8 cellular contexts compared by ENCODE assay signal in genomic region chr3:107429330-107430181, GRCh38.
DNase-seq lines count a peak whose midpoint lies in the region; TF ChIP-seq lines count a peak whose summit lies in the region.

No MANE protein-coding gene starts in this region.

- peak overlapping the region; percentile 96 for H3K27ac ChIP-seq in rectal smooth muscle tissue (ENCODE audit: low read depth, low read length)

- H3K36me3 Mint-ChIP-seq in T-helper 1 cell treated with Interleukin-12 subunit alpha and Interleukin-12 subunit beta and Interleukin-4 antibody, amounts not matched to agents 30 μg/mL and 1 μg/mL, for 36 hours (ENCODE audit: low read depth) = no peaks in the 10 kb centered on the region

- H3K36me3 ChIP-seq in HAP-1 (replicated peaks) (no peaks in the 10 kb centered on the region), rectal smooth muscle tissue (ENCODE audit: control insufficient read depth, insufficient read depth, low read length) (no peaks in the 10 kb centered on the region)

- peaks cover 11% of the 10 kb centered on the region for H3K4me1 Mint-ChIP-seq in T-helper 1 cell treated with Interleukin-12 subunit alpha and Interleukin-12 subunit beta and Interleukin-4 antibody, amounts not matched to agents 30 μg/mL and 1 μg/mL, for 36 hours (ENCODE audit: low read depth)

- H3K27me3 ChIP-seq in HAP-1 (ENCODE audit: low read depth) = no peaks in the 10 kb centered on the region
- no peaks in the 10 kb centered on the region for H3K27me3 ChIP-seq in rectal smooth muscle tissue (ENCODE audit: control insufficient read depth, insufficient read depth, low read length)

- H3K4me1 ChIP-seq in HAP-1 (peaks cover 22% of the 10 kb centered on the region), rectal smooth muscle tissue (ENCODE audit: control insufficient read depth, insufficient read depth, low read length) (peaks cover 4% of the 10 kb centered on the region)

- H3K4me3 Mint-ChIP-seq in T-helper 1 cell treated with Interleukin-12 subunit alpha and Interleukin-12 subunit beta and Interleukin-4 antibody, amounts not matched to agents 30 μg/mL and 1 μg/mL, for 36 hours = peak overlapping the region; percentile 84

- H3K27ac Mint-ChIP-seq in T-helper 1 cell treated with Interleukin-12 subunit alpha and Interleukin-12 subunit beta and Interleukin-4 antibody, amounts not matched to agents 30 μg/mL and 1 μg/mL, for 36 hours = peak overlapping the region; percentile 26

- TF ChIP-seq CTCF in GM12864 (IDR thresholded peaks at IDR 0.05; ENCODE audit: low read depth, low read length, missing control alignments) (peak; percentile 84), LNCaP clone FGC (IDR thresholded peaks at IDR 0.05; ENCODE audit: control insufficient read depth, extremely low read depth, insufficient read depth) (peak; percentile 66)

- H3K9me3 ChIP-seq in HAP-1 = no peaks in the 10 kb centered on the region

- peaks cover 70% of the 10 kb centered on the region for H3K27me3 Mint-ChIP-seq in T-helper 1 cell treated with Interleukin-12 subunit alpha and Interleukin-12 subunit beta and Interleukin-4 antibody, amounts not matched to agents 30 μg/mL and 1 μg/mL, for 36 hours (ENCODE audit: low read depth)

- in situ Hi-C loops in HAP-1 (cut with MboI; ENCODE audit: low sequenced_read_pairs) = no loop called here

- no peaks in the 10 kb centered on the region for H3K9me3 Mint-ChIP-seq in T-helper 1 cell treated with Interleukin-12 subunit alpha and Interleukin-12 subunit beta and Interleukin-4 antibody, amounts not matched to agents 30 μg/mL and 1 μg/mL, for 36 hours

- H3K9ac ChIP-seq in rectal smooth muscle tissue (ENCODE audit: low read length) = peak overlapping the region; percentile 14

- H3K4me3 ChIP-seq in GM12864 (ENCODE audit: low read depth, low read length) = no peak overlapping the region
- H3K4me3 ChIP-seq in HAP-1 = no peak overlapping the region
- H3K4me3 ChIP-seq in LNCaP clone FGC (ENCODE audit: low read depth, low read length) = no peak overlapping the region
- H3K4me3 ChIP-seq in rectal smooth muscle tissue (ENCODE audit: low read length) = peak overlapping the region; percentile 91

- no peak for DNase-seq in GM12864 (ENCODE audit: low read depth)
- peak; percentile 76 for DNase-seq in HAP-1 (ENCODE audit: low spot score in 2 of 2)
- DNase-seq in LNCaP clone FGC (ENCODE audit: low read depth) = peak; percentile 1
- DNase-seq in astrocyte of the hippocampus (ENCODE audit: low read depth, low spot score) = peak; percentile 94
- DNase-seq in hepatic stellate cell (ENCODE audit: low spot score) = peak; percentile 88
- no peak for DNase-seq in NK-92 treated with Interleukin-12 subunit alpha and Interleukin-12 subunit beta, amount 100 ng/mL, for 24 hours (lab: John Stamatoyannopoulos, UW)

Comparison
In these comparisons a context has a peak if more than half of its experiments do, and no peak if none do; other contexts are left out.
1. DNase-seq: peak in HAP-1 (2 of 2), LNCaP clone FGC (single experiment), astrocyte of the hippocampus (single experiment) and hepatic stellate cell (single experiment); none in GM12864 (single experiment) and NK-92 treated with Interleukin-12 subunit alpha and Interleukin-12 subunit beta, amount 100 ng/mL, for 24 hours (single experiment).